In the genomic region with DNA sequence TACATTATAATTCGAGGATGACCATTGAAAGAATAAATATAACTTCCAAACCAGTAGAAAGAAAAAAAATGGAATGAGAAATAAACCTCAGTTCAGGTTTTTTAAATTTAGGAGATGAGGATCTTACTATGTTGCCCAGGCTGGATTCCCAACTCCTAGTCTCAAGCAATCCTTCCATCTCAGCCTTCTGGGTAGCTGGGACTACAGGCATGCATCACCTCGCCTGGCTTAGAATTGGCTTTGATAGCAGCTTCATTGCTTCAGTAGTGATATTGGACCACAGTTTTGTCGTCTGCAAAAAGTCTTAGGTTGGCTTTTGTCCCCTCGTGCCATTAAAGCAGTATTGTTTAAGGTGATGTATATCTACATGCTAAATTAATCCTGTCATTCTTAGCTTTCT, we compare ENCODE assay signal across 1 cellular context.
TF ChIP-seq lines count a peak whose summit lies in the region.

No MANE protein-coding gene starts in this region.

TF ChIP-seq in H1, 55 proteins besides CTCF, POLR2A, EP300 and RAD21:
- TF ChIP-seq, protein P1, sequence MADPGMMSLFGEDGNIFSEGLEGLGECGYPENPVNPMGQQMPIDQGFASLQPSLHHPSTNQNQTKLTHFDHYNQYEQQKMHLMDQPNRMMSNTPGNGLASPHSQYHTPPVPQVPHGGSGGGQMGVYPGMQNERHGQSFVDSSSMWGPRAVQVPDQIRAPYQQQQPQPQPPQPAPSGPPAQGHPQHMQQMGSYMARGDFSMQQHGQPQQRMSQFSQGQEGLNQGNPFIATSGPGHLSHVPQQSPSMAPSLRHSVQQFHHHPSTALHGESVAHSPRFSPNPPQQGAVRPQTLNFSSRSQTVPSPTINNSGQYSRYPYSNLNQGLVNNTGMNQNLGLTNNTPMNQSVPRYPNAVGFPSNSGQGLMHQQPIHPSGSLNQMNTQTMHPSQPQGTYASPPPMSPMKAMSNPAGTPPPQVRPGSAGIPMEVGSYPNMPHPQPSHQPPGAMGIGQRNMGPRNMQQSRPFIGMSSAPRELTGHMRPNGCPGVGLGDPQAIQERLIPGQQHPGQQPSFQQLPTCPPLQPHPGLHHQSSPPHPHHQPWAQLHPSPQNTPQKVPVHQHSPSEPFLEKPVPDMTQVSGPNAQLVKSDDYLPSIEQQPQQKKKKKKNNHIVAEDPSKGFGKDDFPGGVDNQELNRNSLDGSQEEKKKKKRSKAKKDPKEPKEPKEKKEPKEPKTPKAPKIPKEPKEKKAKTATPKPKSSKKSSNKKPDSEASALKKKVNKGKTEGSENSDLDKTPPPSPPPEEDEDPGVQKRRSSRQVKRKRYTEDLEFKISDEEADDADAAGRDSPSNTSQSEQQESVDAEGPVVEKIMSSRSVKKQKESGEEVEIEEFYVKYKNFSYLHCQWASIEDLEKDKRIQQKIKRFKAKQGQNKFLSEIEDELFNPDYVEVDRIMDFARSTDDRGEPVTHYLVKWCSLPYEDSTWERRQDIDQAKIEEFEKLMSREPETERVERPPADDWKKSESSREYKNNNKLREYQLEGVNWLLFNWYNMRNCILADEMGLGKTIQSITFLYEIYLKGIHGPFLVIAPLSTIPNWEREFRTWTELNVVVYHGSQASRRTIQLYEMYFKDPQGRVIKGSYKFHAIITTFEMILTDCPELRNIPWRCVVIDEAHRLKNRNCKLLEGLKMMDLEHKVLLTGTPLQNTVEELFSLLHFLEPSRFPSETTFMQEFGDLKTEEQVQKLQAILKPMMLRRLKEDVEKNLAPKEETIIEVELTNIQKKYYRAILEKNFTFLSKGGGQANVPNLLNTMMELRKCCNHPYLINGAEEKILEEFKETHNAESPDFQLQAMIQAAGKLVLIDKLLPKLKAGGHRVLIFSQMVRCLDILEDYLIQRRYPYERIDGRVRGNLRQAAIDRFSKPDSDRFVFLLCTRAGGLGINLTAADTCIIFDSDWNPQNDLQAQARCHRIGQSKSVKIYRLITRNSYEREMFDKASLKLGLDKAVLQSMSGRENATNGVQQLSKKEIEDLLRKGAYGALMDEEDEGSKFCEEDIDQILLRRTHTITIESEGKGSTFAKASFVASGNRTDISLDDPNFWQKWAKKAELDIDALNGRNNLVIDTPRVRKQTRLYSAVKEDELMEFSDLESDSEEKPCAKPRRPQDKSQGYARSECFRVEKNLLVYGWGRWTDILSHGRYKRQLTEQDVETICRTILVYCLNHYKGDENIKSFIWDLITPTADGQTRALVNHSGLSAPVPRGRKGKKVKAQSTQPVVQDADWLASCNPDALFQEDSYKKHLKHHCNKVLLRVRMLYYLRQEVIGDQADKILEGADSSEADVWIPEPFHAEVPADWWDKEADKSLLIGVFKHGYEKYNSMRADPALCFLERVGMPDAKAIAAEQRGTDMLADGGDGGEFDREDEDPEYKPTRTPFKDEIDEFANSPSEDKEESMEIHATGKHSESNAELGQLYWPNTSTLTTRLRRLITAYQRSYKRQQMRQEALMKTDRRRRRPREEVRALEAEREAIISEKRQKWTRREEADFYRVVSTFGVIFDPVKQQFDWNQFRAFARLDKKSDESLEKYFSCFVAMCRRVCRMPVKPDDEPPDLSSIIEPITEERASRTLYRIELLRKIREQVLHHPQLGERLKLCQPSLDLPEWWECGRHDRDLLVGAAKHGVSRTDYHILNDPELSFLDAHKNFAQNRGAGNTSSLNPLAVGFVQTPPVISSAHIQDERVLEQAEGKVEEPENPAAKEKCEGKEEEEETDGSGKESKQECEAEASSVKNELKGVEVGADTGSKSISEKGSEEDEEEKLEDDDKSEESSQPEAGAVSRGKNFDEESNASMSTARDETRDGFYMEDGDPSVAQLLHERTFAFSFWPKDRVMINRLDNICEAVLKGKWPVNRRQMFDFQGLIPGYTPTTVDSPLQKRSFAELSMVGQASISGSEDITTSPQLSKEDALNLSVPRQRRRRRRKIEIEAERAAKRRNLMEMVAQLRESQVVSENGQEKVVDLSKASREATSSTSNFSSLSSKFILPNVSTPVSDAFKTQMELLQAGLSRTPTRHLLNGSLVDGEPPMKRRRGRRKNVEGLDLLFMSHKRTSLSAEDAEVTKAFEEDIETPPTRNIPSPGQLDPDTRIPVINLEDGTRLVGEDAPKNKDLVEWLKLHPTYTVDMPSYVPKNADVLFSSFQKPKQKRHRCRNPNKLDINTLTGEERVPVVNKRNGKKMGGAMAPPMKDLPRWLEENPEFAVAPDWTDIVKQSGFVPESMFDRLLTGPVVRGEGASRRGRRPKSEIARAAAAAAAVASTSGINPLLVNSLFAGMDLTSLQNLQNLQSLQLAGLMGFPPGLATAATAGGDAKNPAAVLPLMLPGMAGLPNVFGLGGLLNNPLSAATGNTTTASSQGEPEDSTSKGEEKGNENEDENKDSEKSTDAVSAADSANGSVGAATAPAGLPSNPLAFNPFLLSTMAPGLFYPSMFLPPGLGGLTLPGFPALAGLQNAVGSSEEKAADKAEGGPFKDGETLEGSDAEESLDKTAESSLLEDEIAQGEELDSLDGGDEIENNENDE (IDR thresholded peaks at IDR 0.05; ENCODE audit: insufficient replicate concordance, low read length) = no peak
- TF ChIP-seq BACH1 (IDR thresholded peaks at IDR 0.05; ENCODE audit: low read length) (no peak), KDM1A (IDR thresholded peaks at IDR 0.05; ENCODE audit: borderline replicate concordance, low read length) (no peak), SP2 (IDR thresholded peaks at IDR 0.05; ENCODE audit: low read length) (no peak), NANOG (IDR thresholded peaks at IDR 0.05; ENCODE audit: insufficient read depth, low read depth, low read length, poor library complexity, severe bottlenecking) (no peak), TAF7 (optimal IDR thresholded peaks at IDR 0.05; ENCODE audit: borderline replicate concordance, low read depth, low read length) (no peak), POLR2AphosphoS5 (IDR thresholded peaks at IDR 0.05; ENCODE audit: low read depth, low read length) (peak; percentile 49; the same call in 1 of the 2 replicates)
- TF ChIP-seq, protein P2, sequence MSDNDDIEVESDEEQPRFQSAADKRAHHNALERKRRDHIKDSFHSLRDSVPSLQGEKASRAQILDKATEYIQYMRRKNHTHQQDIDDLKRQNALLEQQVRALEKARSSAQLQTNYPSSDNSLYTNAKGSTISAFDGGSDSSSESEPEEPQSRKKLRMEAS (IDR thresholded peaks at IDR 0.05) = no peak
